2 cellular contexts compared by ENCODE assay signal in the genomic region with DNA sequence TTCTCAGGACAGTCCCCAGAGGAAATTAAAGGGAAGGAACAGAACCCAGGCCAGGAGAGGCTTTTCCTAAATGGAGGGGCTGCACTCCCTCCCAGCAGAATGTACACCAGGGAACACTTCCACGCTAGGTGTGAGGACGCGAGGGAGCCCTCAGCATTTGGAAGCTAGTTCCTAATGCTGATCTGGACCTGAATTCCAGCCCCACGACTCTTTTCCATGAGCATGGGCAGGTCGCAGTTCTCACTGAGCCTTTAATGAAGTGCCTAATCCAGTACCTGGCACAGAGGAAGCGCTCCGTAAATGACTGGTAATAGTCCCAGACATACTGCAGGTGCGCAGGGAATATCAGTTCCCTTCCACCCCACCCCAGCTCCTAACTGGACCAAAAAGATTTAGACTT.
TF ChIP-seq lines count a peak whose summit lies in the region.

No MANE protein-coding gene starts in this region.

TF ChIP-seq in GM23338, 12 proteins besides CTCF, POLR2A, EP300 and RAD21 (continues in another document):
- TF ChIP-seq, protein P1, sequence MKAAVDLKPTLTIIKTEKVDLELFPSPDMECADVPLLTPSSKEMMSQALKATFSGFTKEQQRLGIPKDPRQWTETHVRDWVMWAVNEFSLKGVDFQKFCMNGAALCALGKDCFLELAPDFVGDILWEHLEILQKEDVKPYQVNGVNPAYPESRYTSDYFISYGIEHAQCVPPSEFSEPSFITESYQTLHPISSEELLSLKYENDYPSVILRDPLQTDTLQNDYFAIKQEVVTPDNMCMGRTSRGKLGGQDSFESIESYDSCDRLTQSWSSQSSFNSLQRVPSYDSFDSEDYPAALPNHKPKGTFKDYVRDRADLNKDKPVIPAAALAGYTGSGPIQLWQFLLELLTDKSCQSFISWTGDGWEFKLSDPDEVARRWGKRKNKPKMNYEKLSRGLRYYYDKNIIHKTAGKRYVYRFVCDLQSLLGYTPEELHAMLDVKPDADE (IDR thresholded peaks at IDR 0.05) = no peak
- TF ChIP-seq EZH2 (IDR thresholded peaks at IDR 0.05; ENCODE audit: low read depth, unreplicated experiment) (no peak), CREB1 (CRISPR knock-in tag; IDR thresholded peaks at IDR 0.05; ENCODE audit: low read depth) (no peak), JUNB (IDR thresholded peaks at IDR 0.05; ENCODE audit: unreplicated experiment) (no peak), NANOG (IDR thresholded peaks at IDR 0.05; ENCODE audit: borderline replicate concordance) (no peak), ZNF331 (CRISPR knock-in tag; IDR thresholded peaks at IDR 0.05; ENCODE audit: low read depth) (no peak), ZNF114 (CRISPR knock-in tag; IDR thresholded peaks at IDR 0.05) (no peak), EZH2phosphoT487 (IDR thresholded peaks at IDR 0.05; ENCODE audit: unreplicated experiment) (no peak)
- TF ChIP-seq, protein P2, sequence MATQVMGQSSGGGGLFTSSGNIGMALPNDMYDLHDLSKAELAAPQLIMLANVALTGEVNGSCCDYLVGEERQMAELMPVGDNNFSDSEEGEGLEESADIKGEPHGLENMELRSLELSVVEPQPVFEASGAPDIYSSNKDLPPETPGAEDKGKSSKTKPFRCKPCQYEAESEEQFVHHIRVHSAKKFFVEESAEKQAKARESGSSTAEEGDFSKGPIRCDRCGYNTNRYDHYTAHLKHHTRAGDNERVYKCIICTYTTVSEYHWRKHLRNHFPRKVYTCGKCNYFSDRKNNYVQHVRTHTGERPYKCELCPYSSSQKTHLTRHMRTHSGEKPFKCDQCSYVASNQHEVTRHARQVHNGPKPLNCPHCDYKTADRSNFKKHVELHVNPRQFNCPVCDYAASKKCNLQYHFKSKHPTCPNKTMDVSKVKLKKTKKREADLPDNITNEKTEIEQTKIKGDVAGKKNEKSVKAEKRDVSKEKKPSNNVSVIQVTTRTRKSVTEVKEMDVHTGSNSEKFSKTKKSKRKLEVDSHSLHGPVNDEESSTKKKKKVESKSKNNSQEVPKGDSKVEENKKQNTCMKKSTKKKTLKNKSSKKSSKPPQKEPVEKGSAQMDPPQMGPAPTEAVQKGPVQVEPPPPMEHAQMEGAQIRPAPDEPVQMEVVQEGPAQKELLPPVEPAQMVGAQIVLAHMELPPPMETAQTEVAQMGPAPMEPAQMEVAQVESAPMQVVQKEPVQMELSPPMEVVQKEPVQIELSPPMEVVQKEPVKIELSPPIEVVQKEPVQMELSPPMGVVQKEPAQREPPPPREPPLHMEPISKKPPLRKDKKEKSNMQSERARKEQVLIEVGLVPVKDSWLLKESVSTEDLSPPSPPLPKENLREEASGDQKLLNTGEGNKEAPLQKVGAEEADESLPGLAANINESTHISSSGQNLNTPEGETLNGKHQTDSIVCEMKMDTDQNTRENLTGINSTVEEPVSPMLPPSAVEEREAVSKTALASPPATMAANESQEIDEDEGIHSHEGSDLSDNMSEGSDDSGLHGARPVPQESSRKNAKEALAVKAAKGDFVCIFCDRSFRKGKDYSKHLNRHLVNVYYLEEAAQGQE (IDR thresholded peaks at IDR 0.05; ENCODE audit: unreplicated experiment) = no peak
- TF ChIP-seq, protein P3, sequence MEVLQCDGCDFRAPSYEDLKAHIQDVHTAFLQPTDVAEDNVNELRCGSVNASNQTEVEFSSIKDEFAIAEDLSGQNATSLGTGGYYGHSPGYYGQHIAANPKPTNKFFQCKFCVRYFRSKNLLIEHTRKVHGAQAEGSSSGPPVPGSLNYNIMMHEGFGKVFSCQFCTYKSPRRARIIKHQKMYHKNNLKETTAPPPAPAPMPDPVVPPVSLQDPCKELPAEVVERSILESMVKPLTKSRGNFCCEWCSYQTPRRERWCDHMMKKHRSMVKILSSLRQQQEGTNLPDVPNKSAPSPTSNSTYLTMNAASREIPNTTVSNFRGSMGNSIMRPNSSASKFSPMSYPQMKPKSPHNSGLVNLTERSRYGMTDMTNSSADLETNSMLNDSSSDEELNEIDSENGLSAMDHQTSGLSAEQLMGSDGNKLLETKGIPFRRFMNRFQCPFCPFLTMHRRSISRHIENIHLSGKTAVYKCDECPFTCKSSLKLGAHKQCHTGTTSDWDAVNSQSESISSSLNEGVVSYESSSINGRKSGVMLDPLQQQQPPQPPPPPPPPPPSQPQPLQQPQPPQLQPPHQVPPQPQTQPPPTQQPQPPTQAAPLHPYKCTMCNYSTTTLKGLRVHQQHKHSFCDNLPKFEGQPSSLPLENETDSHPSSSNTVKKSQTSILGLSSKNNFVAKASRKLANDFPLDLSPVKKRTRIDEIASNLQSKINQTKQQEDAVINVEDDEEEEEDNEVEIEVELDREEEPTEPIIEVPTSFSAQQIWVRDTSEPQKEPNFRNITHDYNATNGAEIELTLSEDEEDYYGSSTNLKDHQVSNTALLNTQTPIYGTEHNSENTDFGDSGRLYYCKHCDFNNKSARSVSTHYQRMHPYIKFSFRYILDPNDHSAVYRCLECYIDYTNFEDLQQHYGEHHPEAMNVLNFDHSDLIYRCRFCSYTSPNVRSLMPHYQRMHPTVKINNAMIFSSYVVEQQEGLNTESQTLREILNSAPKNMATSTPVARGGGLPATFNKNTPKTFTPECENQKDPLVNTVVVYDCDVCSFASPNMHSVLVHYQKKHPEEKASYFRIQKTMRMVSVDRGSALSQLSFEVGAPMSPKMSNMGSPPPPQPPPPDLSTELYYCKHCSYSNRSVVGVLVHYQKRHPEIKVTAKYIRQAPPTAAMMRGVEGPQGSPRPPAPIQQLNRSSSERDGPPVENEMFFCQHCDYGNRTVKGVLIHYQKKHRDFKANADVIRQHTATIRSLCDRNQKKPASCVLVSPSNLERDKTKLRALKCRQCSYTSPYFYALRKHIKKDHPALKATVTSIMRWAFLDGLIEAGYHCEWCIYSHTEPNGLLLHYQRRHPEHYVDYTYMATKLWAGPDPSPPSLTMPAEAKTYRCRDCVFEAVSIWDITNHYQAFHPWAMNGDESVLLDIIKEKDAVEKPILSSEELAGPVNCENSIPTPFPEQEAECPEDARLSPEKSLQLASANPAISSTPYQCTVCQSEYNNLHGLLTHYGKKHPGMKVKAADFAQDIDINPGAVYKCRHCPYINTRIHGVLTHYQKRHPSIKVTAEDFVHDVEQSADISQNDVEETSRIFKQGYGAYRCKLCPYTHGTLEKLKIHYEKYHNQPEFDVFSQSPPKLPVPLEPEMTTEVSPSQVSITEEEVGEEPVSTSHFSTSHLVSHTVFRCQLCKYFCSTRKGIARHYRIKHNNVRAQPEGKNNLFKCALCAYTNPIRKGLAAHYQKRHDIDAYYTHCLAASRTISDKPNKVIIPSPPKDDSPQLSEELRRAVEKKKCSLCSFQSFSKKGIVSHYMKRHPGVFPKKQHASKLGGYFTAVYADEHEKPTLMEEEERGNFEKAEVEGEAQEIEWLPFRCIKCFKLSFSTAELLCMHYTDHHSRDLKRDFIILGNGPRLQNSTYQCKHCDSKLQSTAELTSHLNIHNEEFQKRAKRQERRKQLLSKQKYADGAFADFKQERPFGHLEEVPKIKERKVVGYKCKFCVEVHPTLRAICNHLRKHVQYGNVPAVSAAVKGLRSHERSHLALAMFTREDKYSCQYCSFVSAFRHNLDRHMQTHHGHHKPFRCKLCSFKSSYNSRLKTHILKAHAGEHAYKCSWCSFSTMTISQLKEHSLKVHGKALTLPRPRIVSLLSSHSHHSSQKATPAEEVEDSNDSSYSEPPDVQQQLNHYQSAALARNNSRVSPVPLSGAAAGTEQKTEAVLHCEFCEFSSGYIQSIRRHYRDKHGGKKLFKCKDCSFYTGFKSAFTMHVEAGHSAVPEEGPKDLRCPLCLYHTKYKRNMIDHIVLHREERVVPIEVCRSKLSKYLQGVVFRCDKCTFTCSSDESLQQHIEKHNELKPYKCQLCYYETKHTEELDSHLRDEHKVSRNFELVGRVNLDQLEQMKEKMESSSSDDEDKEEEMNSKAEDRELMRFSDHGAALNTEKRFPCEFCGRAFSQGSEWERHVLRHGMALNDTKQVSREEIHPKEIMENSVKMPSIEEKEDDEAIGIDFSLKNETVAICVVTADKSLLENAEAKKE (CRISPR knock-in tag; IDR thresholded peaks at IDR 0.05) = no peak

TF ChIP-seq in K562, 482 proteins besides CTCF, POLR2A, EP300 and RAD21:
- TF ChIP-seq, protein P1 (conservative IDR thresholded peaks at IDR 0.05; ENCODE audit: control insufficient read depth, low read depth, low read length) = no peak
- TF ChIP-seq, protein P4, sequence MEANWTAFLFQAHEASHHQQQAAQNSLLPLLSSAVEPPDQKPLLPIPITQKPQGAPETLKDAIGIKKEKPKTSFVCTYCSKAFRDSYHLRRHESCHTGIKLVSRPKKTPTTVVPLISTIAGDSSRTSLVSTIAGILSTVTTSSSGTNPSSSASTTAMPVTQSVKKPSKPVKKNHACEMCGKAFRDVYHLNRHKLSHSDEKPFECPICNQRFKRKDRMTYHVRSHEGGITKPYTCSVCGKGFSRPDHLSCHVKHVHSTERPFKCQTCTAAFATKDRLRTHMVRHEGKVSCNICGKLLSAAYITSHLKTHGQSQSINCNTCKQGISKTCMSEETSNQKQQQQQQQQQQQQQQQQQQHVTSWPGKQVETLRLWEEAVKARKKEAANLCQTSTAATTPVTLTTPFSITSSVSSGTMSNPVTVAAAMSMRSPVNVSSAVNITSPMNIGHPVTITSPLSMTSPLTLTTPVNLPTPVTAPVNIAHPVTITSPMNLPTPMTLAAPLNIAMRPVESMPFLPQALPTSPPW (CRISPR knock-in tag; IDR thresholded peaks at IDR 0.05) = peak; percentile 29; the same call in 1 of the 2 replicates
